Comparison of ENCODE assay signal across 10 cellular contexts in genomic region chr17:57735707-57736106, GRCh38. TPM values are rescaled to one million over a fixed set of nuclear protein-coding genes. Genes with fewer than 3 reads are reported as not detected.
DNase-seq lines count a peak whose midpoint lies in the region; ATAC-seq and TF ChIP-seq lines count a peak whose summit lies in the region.
"Had no signal": no experiment of that assay in that cellular context is flagged by ENCODE, and none has a peak within 500 bp of the region (broad histone marks: within the 10 kb centered on the region; RNA-seq: fewer than 3 reads in every experiment).

No MANE protein-coding gene starts in this region.

- intact Hi-C loops in uterus (cut with DNase I; ENCODE audit: low total_unique reads), result no loop called here

- 77 to 83% methylated on average over 6 of the region's 6 CpGs for WGBS in gastroesophageal sphincter (ENCODE audit: low coverage in 1 of 2), 2 donors

- H3K4me3 Mint-ChIP-seq in progenitor cell of endocrine pancreas (ENCODE audit: low read depth), result no peak overlapping the region
- H3K4me3 Mint-ChIP-seq: natural killer cell treated with Interleukin-12 subunit alpha and Interleukin-12 subunit beta and Interleukin-15 and Interleukin-18, amount 100 ng/mL, for 72 hours had no signal

- TF ChIP-seq CTCF in LNCaP clone FGC (IDR thresholded peaks at IDR 0.05; ENCODE audit: control insufficient read depth, extremely low read depth, insufficient read depth) (peak; percentile 63), progenitor cell of endocrine pancreas (IDR thresholded peaks at IDR 0.05; ENCODE audit: unreplicated experiment) (peak; percentile 53), uterus (IDR thresholded peaks at IDR 0.05) (no peak), gastroesophageal sphincter (IDR thresholded peaks at IDR 0.05) (no peak)

- H3K36me3 Mint-ChIP-seq in progenitor cell of endocrine pancreas (ENCODE audit: insufficient read depth), result no peaks in the 10 kb centered on the region
- H3K36me3 Mint-ChIP-seq: natural killer cell treated with Interleukin-12 subunit alpha and Interleukin-12 subunit beta and Interleukin-15 and Interleukin-18, amount 100 ng/mL, for 72 hours had no signal

- H3K27ac ChIP-seq in uterus (no peak overlapping the region), gastroesophageal sphincter (no peak overlapping the region)

- no peaks in the 10 kb centered on the region for H3K9me3 Mint-ChIP-seq in progenitor cell of endocrine pancreas (ENCODE audit: low read depth)
- H3K9me3 Mint-ChIP-seq: natural killer cell treated with Interleukin-12 subunit alpha and Interleukin-12 subunit beta and Interleukin-15 and Interleukin-18, amount 100 ng/mL, for 72 hours had no signal

- peaks cover 72% of the 10 kb centered on the region for H3K27me3 Mint-ChIP-seq in progenitor cell of endocrine pancreas

- H3K4me1 ChIP-seq in uterus (no peaks in the 10 kb centered on the region), gastroesophageal sphincter (peaks cover 0 to 10% (median 0%) of the 10 kb centered on the region in 3 donors)

- H3K9me3 ChIP-seq in uterus (no peaks in the 10 kb centered on the region), gastroesophageal sphincter (no peaks in the 10 kb centered on the region)

- H3K27me3 ChIP-seq in uterus, result no peaks in the 10 kb centered on the region
- peaks cover 5% of the 10 kb centered on the region for H3K27me3 ChIP-seq in gastroesophageal sphincter

- TF ChIP-seq POLR2A in uterus (IDR thresholded peaks at IDR 0.05) (no peak), gastroesophageal sphincter (IDR thresholded peaks at IDR 0.05) (no peak)

- ATAC-seq in HG03108 (IDR thresholded peaks at IDR 0.05; ENCODE audit: unreplicated experiment) (no peak), gastroesophageal sphincter (no peak)
- ATAC-seq: natural killer cell treated with Interleukin-12 subunit alpha and Interleukin-12 subunit beta and Interleukin-15 and Interleukin-18, amount 100 ng/mL, for 72 hours had no signal

- TF ChIP-seq EP300 in gastroesophageal sphincter (IDR thresholded peaks at IDR 0.05), result no peak

- H3K4me1 Mint-ChIP-seq in progenitor cell of endocrine pancreas (ENCODE audit: low read depth), result no peaks in the 10 kb centered on the region

- DNase-seq in SHP77 (lab: John Stamatoyannopoulos, UW), result peak; percentile 28 to 31
- DNase-seq in SHP77 treated with DMSO at 0.1 percent for 48 hours (lab: John Stamatoyannopoulos, UW), result no peak
- DNase-seq in LNCaP clone FGC (ENCODE audit: low read depth), result peak; percentile 14
- peak; percentile 39 for DNase-seq in SW480 (ENCODE audit: low spot score)
- DNase-seq in progenitor cell of endocrine pancreas (ENCODE audit: low spot score, unreplicated experiment), result no peak
- DNase-seq in uterus, result no peak
- DNase-seq: stimulated activated CD8-positive, alpha-beta memory T cell treated with anti-CD3 and anti-CD28 coated beads, Interleukin-4, amount 100 ng/mL, for 48 hours had no signal

- no peak overlapping the region for H3K27ac Mint-ChIP-seq in progenitor cell of endocrine pancreas
- H3K27ac Mint-ChIP-seq: natural killer cell treated with Interleukin-12 subunit alpha and Interleukin-12 subunit beta and Interleukin-15 and Interleukin-18, amount 100 ng/mL, for 72 hours had no signal

- no peaks in the 10 kb centered on the region for H3K36me3 ChIP-seq in uterus
- H3K36me3 ChIP-seq in gastroesophageal sphincter, result no peaks in the 10 kb centered on the region

- H3K4me3 ChIP-seq in LNCaP clone FGC (ENCODE audit: low read depth, low read length), result no peak overlapping the region
- H3K4me3 ChIP-seq in uterus, result no peak overlapping the region
- no peak overlapping the region for H3K4me3 ChIP-seq in gastroesophageal sphincter

RNA-seq across cellular contexts. Expression of gene CCDC182, which starts 9.4 kb away (rescaled TPM):
- total RNA-seq in progenitor cell of endocrine pancreas, result not detected in 2 replicates
- total RNA-seq in uterus, result not detected
- not detected for total RNA-seq in gastroesophageal sphincter
- total RNA-seq: natural killer cell treated with Interleukin-12 subunit alpha and Interleukin-12 subunit beta and Interleukin-15 and Interleukin-18, amount 100 ng/mL, for 72 hours had no signal

Comparison
In these comparisons a context has a peak if more than half of its experiments do, and no peak if none do; other contexts are left out.
1. DNase-seq: peak in SHP77 (2 of 2), LNCaP clone FGC (single experiment) and SW480 (single experiment); none in SHP77 treated with DMSO at 0.1 percent for 48 hours (single experiment), progenitor cell of endocrine pancreas (single experiment) and uterus (0 of 2).
2. CTCF ChIP-seq: peak in LNCaP clone FGC (single experiment) and progenitor cell of endocrine pancreas (single experiment); none in uterus (0 of 4) and gastroesophageal sphincter (0 of 4).